28 cellular contexts compared by ENCODE assay signal in the genomic region with DNA sequence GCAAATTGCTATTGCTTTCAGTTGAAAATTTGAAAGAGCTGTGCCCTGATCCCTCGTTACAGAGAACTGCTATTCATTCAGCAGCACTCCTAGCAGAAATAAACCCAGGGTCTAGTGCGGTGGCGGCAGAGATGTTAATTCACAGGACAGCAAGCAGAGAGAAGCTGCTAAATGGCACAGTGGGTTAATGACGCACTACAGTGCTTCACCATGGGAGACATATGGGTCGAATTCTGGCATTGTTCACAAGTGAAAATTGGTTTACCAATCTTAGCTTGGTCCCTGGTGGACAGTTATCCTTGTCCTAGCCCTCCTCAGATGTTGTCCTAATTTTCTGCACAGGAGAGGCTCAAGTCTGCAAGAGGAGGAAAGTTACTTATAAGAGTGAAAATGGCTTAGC.
DNase-seq lines count a peak whose midpoint lies in the region; ATAC-seq and TF ChIP-seq lines count a peak whose summit lies in the region.
"Had no signal": no experiment of that assay in that cellular context is flagged by ENCODE, and none has a peak within 500 bp of the region (broad histone marks: within the 10 kb centered on the region; RNA-seq: fewer than 3 reads in every experiment).

No MANE protein-coding gene starts in this region.

- no peaks in the 10 kb centered on the region for H3K27me3 ChIP-seq in SK-N-SH (ENCODE audit: insufficient read depth)
- no peaks in the 10 kb centered on the region for H3K27me3 ChIP-seq in mesenchymal stem cell (ENCODE audit: control insufficient read depth in 1 of 2, insufficient read depth in 1 of 2, low read length in 2 of 2)
- no peaks in the 10 kb centered on the region for H3K27me3 ChIP-seq in left lung
- H3K27me3 ChIP-seq in adrenal gland = no peaks in the 10 kb centered on the region
- H3K27me3 ChIP-seq: esophagus squamous epithelium, vagina had no signal

- H3K4ac ChIP-seq in mesenchymal stem cell (ENCODE audit: low read depth in 1 of 2, low read length in 2 of 2) = peak overlapping the region in 1 of 2 experiments; percentile 40

- CTCF ChIA-PET in SK-N-SH (lab: Yijun Ruan, JAX) (interaction anchor here (1.2 to 2.3 kb wide), 2 partner anchors 9 to 13 kb away, joined by 3 to 7 read pairs; no protein-coding TSS in a partner anchor), RWPE1 (lab: Yijun Ruan, JAX) (no interaction called here)

- H3K4me3 ChIP-seq in SK-N-SH (ENCODE audit: low read depth in 2 of 2, low read length in 1 of 2) = no peak overlapping the region
- no peak overlapping the region for H3K4me3 ChIP-seq in mesenchymal stem cell (ENCODE audit: insufficient read depth in 1 of 2, low read depth in 1 of 2, low read length in 2 of 2)
- no peak overlapping the region for H3K4me3 ChIP-seq in left lung
- H3K4me3 ChIP-seq in adrenal gland = no peak overlapping the region
- H3K4me3 ChIP-seq: esophagus squamous epithelium, thoracic aorta, vagina had no signal

- no peak overlapping the region for H2BK120ac ChIP-seq in mesenchymal stem cell (ENCODE audit: low read depth, low read length)

- H2BK5ac ChIP-seq in mesenchymal stem cell (ENCODE audit: low read depth, low read length, poor library complexity, severe bottlenecking) = no peak overlapping the region

- H3K4me1 Mint-ChIP-seq in osteocyte (ENCODE audit: unreplicated experiment) = no peaks in the 10 kb centered on the region
- H3K4me1 Mint-ChIP-seq: activated B cell treated with CpG ODN at 0.5 μM for 24 hours; activated CD8-positive, alpha-beta memory T cell treated with anti-CD3 and anti-CD28 coated beads, Interleukin-2, amount 10 ng/mL, durations not matched to agents 7 days and 5 days; CD4-positive, CD25-positive, alpha-beta regulatory T cell had no signal

- no peak for ATAC-seq in SK-N-SH treated with all-trans-retinoic acid at 6 μM for 48 hours
- ATAC-seq in left lung = no peak
- ATAC-seq: activated CD8-positive, alpha-beta memory T cell treated with anti-CD3 and anti-CD28 coated beads, Interleukin-2, amount 10 ng/mL, durations not matched to agents 7 days and 5 days; activated T-cell treated with anti-CD3 and anti-CD28 coated beads, Interleukin-2, amount 50 U/mL, for 72 hours; natural killer cell treated with Interleukin-12 subunit alpha and Interleukin-12 subunit beta and Interleukin-15 and Interleukin-18, amount 100 ng/mL, for 72 hours; Panc1 had no signal

- no peak overlapping the region for H2AK5ac ChIP-seq in mesenchymal stem cell (ENCODE audit: low read length, severe bottlenecking)

- POLR2A ChIA-PET in SK-N-SH (lab: Yijun Ruan, JAX) = no interaction called here
- POLR2A ChIA-PET in RWPE1 (lab: Yijun Ruan, JAX; ENCODE audit: low non-redundant PET) = no interaction called here

- H3K23ac ChIP-seq in mesenchymal stem cell (ENCODE audit: low read length in 2 of 2) = no peak overlapping the region

- 45% methylated on average over 5 of the region's 5 CpGs for WGBS in SK-N-SH (ENCODE audit: low lambda C conversion rate)
- WGBS in mesenchymal stem cell = 64% methylated on average over 5 of the region's 5 CpGs
- WGBS in adrenal gland, 4 donors = 71 to 91% (median 85%) methylated on average over 5 of the region's 5 CpGs

- TF ChIP-seq CTCF in SK-N-SH (IDR thresholded peaks at IDR 0.05) (no peak), left lung (IDR thresholded peaks at IDR 0.05) (no peak), adrenal gland (IDR thresholded peaks at IDR 0.05) (no peak), RWPE1 (conservative IDR thresholded peaks at IDR 0.05; ENCODE audit: low read depth) (no peak), osteocyte (IDR thresholded peaks at IDR 0.05) (no peak)

- H3K9me2 ChIP-seq in SK-N-SH = no peaks in the 10 kb centered on the region

- H3K36me3 ChIP-seq in SK-N-SH (replicated peaks in 1 of 2; ENCODE audit: control insufficient read depth in 1 of 2, insufficient read depth in 2 of 2, low read length in 1 of 2) (no peaks in the 10 kb centered on the region), mesenchymal stem cell (ENCODE audit: control insufficient read depth in 1 of 2, insufficient read depth in 2 of 2, low read depth in 1 of 2, low read length in 2 of 2) (no peaks in the 10 kb centered on the region), left lung (no peaks in the 10 kb centered on the region), adrenal gland (replicated peaks in 1 of 2) (no peaks in the 10 kb centered on the region)
- H3K36me3 ChIP-seq: esophagus squamous epithelium, thoracic aorta, vagina had no signal

- H3K4me2 ChIP-seq in SK-N-SH (no peak overlapping the region), mesenchymal stem cell (ENCODE audit: low read length, poor library complexity, severe bottlenecking) (peak overlapping the region; percentile 19)

- no peak overlapping the region for H3K27ac Mint-ChIP-seq in osteocyte (ENCODE audit: unreplicated experiment)
- H3K27ac Mint-ChIP-seq: activated B cell treated with CpG ODN at 0.5 μM for 24 hours; activated CD8-positive, alpha-beta memory T cell treated with anti-CD3 and anti-CD28 coated beads, Interleukin-2, amount 10 ng/mL, durations not matched to agents 7 days and 5 days; activated T-cell treated with anti-CD3 and anti-CD28 coated beads, Interleukin-2, amount 50 U/mL, for 72 hours; CD4-positive, CD25-positive, alpha-beta regulatory T cell; HFFc6; natural killer cell treated with Interleukin-12 subunit alpha and Interleukin-12 subunit beta and Interleukin-15 and Interleukin-18, amount 100 ng/mL, for 72 hours; stimulated activated naive CD8-positive, alpha-beta T cell treated with anti-CD3 and anti-CD28 coated beads, Interleukin-15, Interleukin-2, amounts not matched to agents 100 ng/mL and 50 ng/mL, for 24 hours had no signal

- peak overlapping the region; percentile 32 to 87 for H2BK12ac ChIP-seq in mesenchymal stem cell (ENCODE audit: low read length in 2 of 2)

- no peak overlapping the region for H3K9ac ChIP-seq in SK-N-SH
- H3K9ac ChIP-seq in mesenchymal stem cell (ENCODE audit: low read length) = no peak overlapping the region

- H3K27ac ChIP-seq in SK-N-SH (ENCODE audit: low read depth in 2 of 2, low read length in 1 of 2) = peak overlapping the region in 1 of 2 experiments; percentile 34; a peak in 2 of 4 replicates
- H3K27ac ChIP-seq in mesenchymal stem cell (ENCODE audit: low read length, poor library complexity, severe bottlenecking) = no peak overlapping the region
- no peak overlapping the region for H3K27ac ChIP-seq in left lung
- H3K27ac ChIP-seq in adrenal gland = no peak overlapping the region
- no peak overlapping the region for H3K27ac ChIP-seq in RWPE1
- H3K27ac ChIP-seq: esophagus squamous epithelium, thoracic aorta, vagina had no signal

- H2AFZ ChIP-seq in SK-N-SH (ENCODE audit: low read depth) = no peak overlapping the region
- H2AFZ ChIP-seq in mesenchymal stem cell (ENCODE audit: low read depth, low read length) = no peak overlapping the region

- H3K79me1 ChIP-seq in mesenchymal stem cell (replicated peaks; ENCODE audit: low read length, poor library complexity, severe bottlenecking) = no peaks in the 10 kb centered on the region

- no peak for TF ChIP-seq EP300 in SK-N-SH (IDR thresholded peaks at IDR 0.05; ENCODE audit: borderline replicate concordance in 1 of 2, low read depth in 1 of 2, low read length in 1 of 2)

- H3K4me3 Mint-ChIP-seq in osteocyte (ENCODE audit: unreplicated experiment) = no peak overlapping the region
- H3K4me3 Mint-ChIP-seq: activated B cell treated with CpG ODN at 0.5 μM for 24 hours; activated CD8-positive, alpha-beta memory T cell treated with anti-CD3 and anti-CD28 coated beads, Interleukin-2, amount 10 ng/mL, durations not matched to agents 7 days and 5 days; activated T-cell treated with anti-CD3 and anti-CD28 coated beads, Interleukin-2, amount 50 U/mL, for 72 hours; CD4-positive, CD25-positive, alpha-beta regulatory T cell; HFFc6; natural killer cell treated with Interleukin-12 subunit alpha and Interleukin-12 subunit beta and Interleukin-15 and Interleukin-18, amount 100 ng/mL, for 72 hours; stimulated activated naive CD8-positive, alpha-beta T cell treated with anti-CD3 and anti-CD28 coated beads, Interleukin-15, Interleukin-2, amounts not matched to agents 100 ng/mL and 50 ng/mL, for 24 hours had no signal

- H3K9me3 Mint-ChIP-seq in osteocyte (ENCODE audit: unreplicated experiment) = no peaks in the 10 kb centered on the region
- H3K9me3 Mint-ChIP-seq: activated B cell treated with CpG ODN at 0.5 μM for 24 hours; HFFc6; stimulated activated naive CD8-positive, alpha-beta T cell treated with anti-CD3 and anti-CD28 coated beads, Interleukin-15, Interleukin-2, amounts not matched to agents 100 ng/mL and 50 ng/mL, for 24 hours had no signal

- no peaks in the 10 kb centered on the region for H3K79me2 ChIP-seq in SK-N-SH (ENCODE audit: insufficient read depth)

- no peaks in the 10 kb centered on the region for H3K27me3 Mint-ChIP-seq in osteocyte (ENCODE audit: unreplicated experiment)
- H3K27me3 Mint-ChIP-seq: activated B cell treated with CpG ODN at 0.5 μM for 24 hours; activated CD8-positive, alpha-beta memory T cell treated with anti-CD3 and anti-CD28 coated beads, Interleukin-2, amount 10 ng/mL, durations not matched to agents 7 days and 5 days; CD4-positive, CD25-positive, alpha-beta regulatory T cell; natural killer cell treated with Interleukin-12 subunit alpha and Interleukin-12 subunit beta and Interleukin-15 and Interleukin-18, amount 100 ng/mL, for 72 hours; stimulated activated naive CD8-positive, alpha-beta T cell treated with anti-CD3 and anti-CD28 coated beads, Interleukin-15, Interleukin-2, amounts not matched to agents 100 ng/mL and 50 ng/mL, for 24 hours had no signal

- no peaks in the 10 kb centered on the region for H4K20me1 ChIP-seq in SK-N-SH (ENCODE audit: insufficient read depth)

- H3F3A ChIP-seq in SK-N-SH (replicated peaks; ENCODE audit: insufficient read depth) = no peaks in the 10 kb centered on the region

- DNase-seq in SK-N-SH (peak; percentile 19), ecto neural progenitor cell (ENCODE audit: low spot score) (peak; percentile 43), mesenchymal stem cell (no peak), left lung (no peak), adrenal gland (no peak), RWPE1 (ENCODE audit: low spot score) (no peak), osteocyte (ENCODE audit: extremely low spot score, unreplicated experiment) (no peak)
- DNase-seq: activated B cell treated with CpG ODN at 0.5 μM for 24 hours; activated CD4-positive, alpha-beta T cell treated with anti-CD3 and anti-CD28 coated beads, Interleukin-2, amount 50 U/mL, for 1 hour; activated CD8-positive, alpha-beta memory T cell treated with anti-CD3 and anti-CD28 coated beads, Interleukin-2, amount 10 ng/mL, durations not matched to agents 7 days and 5 days; activated naive CD4-positive, alpha-beta T cell treated with Interleukin-2 at 50 U/mL for 16 hours; activated T-cell treated with anti-CD3 and anti-CD28 coated beads, Interleukin-2, amount 50 U/mL, for 72 hours; amniotic stem cell; CD4-positive, CD25-positive, alpha-beta regulatory T cell; cortex of kidney; esophagus squamous epithelium; foreskin melanocyte; HFFc6; NCI-H1694 treated with DMSO at 0.1 percent for 48 hours; NCI-H2171 treated with DMSO at 0.1 percent for 48 hours; NCI-H524 treated with DMSO at 0.1 percent for 48 hours; SHP77 treated with DMSO at 0.1 percent for 48 hours had no signal

- peak overlapping the region; percentile 29 for H4K8ac ChIP-seq in mesenchymal stem cell (ENCODE audit: low read length)

- intact Hi-C loops in left lung (cut with DNase I) (no loop called here), adrenal gland (cut with DNase I) (no loop called here)

- H3K18ac ChIP-seq in mesenchymal stem cell (ENCODE audit: low read depth in 1 of 2, low read length in 2 of 2) = peak overlapping the region; percentile 37 to 50

- peaks cover 0 to 10% of the 10 kb centered on the region in 2 experiments; a peak in 2 of 4 replicates for H3K4me1 ChIP-seq in SK-N-SH (ENCODE audit: control insufficient read depth in 1 of 2, insufficient read depth in 2 of 2, low read depth in 1 of 2, low read length in 1 of 2)
- H3K4me1 ChIP-seq in mesenchymal stem cell (ENCODE audit: control insufficient read depth, insufficient read depth, low read depth, low read length) = peaks cover 2% of the 10 kb centered on the region
- H3K4me1 ChIP-seq in left lung = no peaks in the 10 kb centered on the region
- H3K4me1 ChIP-seq in adrenal gland (replicated peaks in 1 of 2) = no peaks in the 10 kb centered on the region
- H3K4me1 ChIP-seq: esophagus squamous epithelium, vagina had no signal

- no peak for TF ChIP-seq POLR2A in adrenal gland (IDR thresholded peaks at IDR 0.05)

- H2BK15ac ChIP-seq in mesenchymal stem cell (ENCODE audit: low read depth, poor library complexity, severe bottlenecking) = no peak overlapping the region

- peaks cover 3% of the 10 kb centered on the region for H3K36me3 Mint-ChIP-seq in osteocyte (ENCODE audit: unreplicated experiment)
- H3K36me3 Mint-ChIP-seq: activated CD8-positive, alpha-beta memory T cell treated with anti-CD3 and anti-CD28 coated beads, Interleukin-2, amount 10 ng/mL, durations not matched to agents 7 days and 5 days; CD4-positive, CD25-positive, alpha-beta regulatory T cell; natural killer cell treated with Interleukin-12 subunit alpha and Interleukin-12 subunit beta and Interleukin-15 and Interleukin-18, amount 100 ng/mL, for 72 hours had no signal

- TF ChIP-seq RAD21 in SK-N-SH (IDR thresholded peaks at IDR 0.05; ENCODE audit: low read length) = no peak

- H3K14ac ChIP-seq in mesenchymal stem cell (ENCODE audit: low read length in 2 of 2) = no peak overlapping the region

- no peak overlapping the region for H4K91ac ChIP-seq in mesenchymal stem cell (ENCODE audit: low read length)

- H3K9me3 ChIP-seq in SK-N-SH (no peaks in the 10 kb centered on the region), mesenchymal stem cell (ENCODE audit: control insufficient read depth, low read length) (no peaks in the 10 kb centered on the region), left lung (no peaks in the 10 kb centered on the region), adrenal gland (replicated peaks in 1 of 3) (no peaks in the 10 kb centered on the region)
- H3K9me3 ChIP-seq: esophagus squamous epithelium, thoracic aorta, vagina had no signal

Comparison
In these comparisons a context has a peak if more than half of its experiments do, and no peak if none do; other contexts are left out.
1. DNase-seq: peak in SK-N-SH (single experiment) and ecto neural progenitor cell (single experiment); none in mesenchymal stem cell (single experiment), left lung (0 of 2), adrenal gland (0 of 7), RWPE1 (single experiment) and osteocyte (single experiment).